In the genomic region with DNA sequence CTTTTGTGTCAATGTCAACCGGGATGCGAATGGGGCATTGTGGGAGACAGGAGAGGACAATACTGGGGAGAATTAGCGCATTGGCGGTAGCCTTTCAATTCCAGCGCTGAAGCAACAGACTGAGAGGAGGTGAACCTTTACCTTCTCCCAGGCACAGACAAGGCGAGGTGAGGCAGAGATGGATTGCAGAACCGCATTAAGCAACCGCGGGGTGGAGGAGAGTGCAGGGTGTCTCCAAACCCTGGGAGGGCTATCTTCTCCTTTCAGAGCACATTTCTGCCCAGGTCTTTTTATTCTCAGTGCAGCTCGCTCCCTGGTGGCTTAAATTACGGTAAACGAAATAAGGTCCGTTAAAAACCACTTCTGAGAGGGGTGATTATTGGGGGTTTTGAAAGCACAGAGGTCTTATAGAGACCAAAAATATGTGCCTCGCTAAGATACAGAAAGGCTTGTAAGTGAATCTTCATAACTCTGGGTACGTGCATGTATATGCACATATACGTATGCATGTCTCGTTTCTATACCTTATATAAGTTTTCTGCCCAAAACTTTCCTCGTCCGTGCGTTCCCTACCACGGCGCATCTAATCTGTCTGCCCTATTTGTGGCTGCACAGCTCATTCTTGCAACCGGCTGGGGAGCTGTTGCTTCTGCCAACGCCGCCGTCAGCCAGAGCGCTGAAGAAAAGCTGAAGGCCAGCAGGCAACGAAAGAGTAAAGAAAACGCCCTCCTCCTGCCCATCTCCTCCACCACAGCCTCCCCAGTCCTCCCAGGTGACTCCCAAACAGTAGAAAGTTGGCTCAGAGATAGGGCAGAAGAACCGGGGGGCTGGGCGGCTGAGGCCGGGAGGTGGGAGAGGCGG, we compare ENCODE assay signal across 9 cellular contexts. TPM values are rescaled to one million over a fixed set of nuclear protein-coding genes. Genes with fewer than 3 reads are reported as not detected.
DNase-seq lines count a peak whose midpoint lies in the region; ATAC-seq and TF ChIP-seq lines count a peak whose summit lies in the region.
"Had no signal": no experiment of that assay in that cellular context is flagged by ENCODE, and none has a peak within 500 bp of the region (broad histone marks: within the 10 kb centered on the region; RNA-seq: fewer than 3 reads in every experiment).

No MANE protein-coding gene starts in this region.

- no peaks in the 10 kb centered on the region for H3K36me3 Mint-ChIP-seq in immature natural killer cell

- POLR2A ChIA-PET in GM10248 (lab: Yijun Ruan, JAX) = no interaction called here

- 5 to 6% (median 5%) methylated on average over 33 of the region's 33 CpGs for WGBS in ovary, 3 donors

- intact Hi-C loops in ovary (cut with DNase I) = no loop called here

- ATAC-seq in GM21528 (IDR thresholded peaks at IDR 0.05; ENCODE audit: low FRiP score, unreplicated experiment) (no peak), GM21367 (IDR thresholded peaks at IDR 0.05; ENCODE audit: unreplicated experiment) (no peak), HG03280 (IDR thresholded peaks at IDR 0.05; ENCODE audit: unreplicated experiment) (no peak)

- H3K27me3 Mint-ChIP-seq in immature natural killer cell (ENCODE audit: low read depth in 3 of 3) = peaks cover 2 to 13% (median 10%) of the 10 kb centered on the region in 3 donors

- H3K4me3 ChIP-seq in fibroblast of pulmonary artery (replicated peaks; ENCODE audit: low read depth, low read length) = no peak overlapping the region
- H3K4me3 ChIP-seq in ovary = peak overlapping the region; percentile 36

- no peak for TF ChIP-seq POLR2A in ovary (IDR thresholded peaks at IDR 0.05)

- H3K4me1 Mint-ChIP-seq in immature natural killer cell = no peaks in the 10 kb centered on the region

- peak; percentile 12 for DNase-seq in GM10248 (ENCODE audit: extremely low spot score)
- peak; percentile 15 for DNase-seq in NCI-H460 (ENCODE audit: extremely low read depth, low read depth)
- DNase-seq in fibroblast of pulmonary artery (ENCODE audit: low read depth) = peak; percentile 2
- peak in 2 of 5 donors; percentile 25 to 29 for DNase-seq in ovary
- no peak for DNase-seq in immature natural killer cell

- no peak for TF ChIP-seq EP300 in ovary (IDR thresholded peaks at IDR 0.05)

- no peaks in the 10 kb centered on the region for H3K4me1 ChIP-seq in ovary (ENCODE audit: insufficient read depth)

- no peak overlapping the region for H3K27ac ChIP-seq in ovary

- H3K36me3 ChIP-seq in ovary = no peaks in the 10 kb centered on the region

- H3K4me3 Mint-ChIP-seq in immature natural killer cell = no peak overlapping the region

- no peaks in the 10 kb centered on the region for H3K9me3 ChIP-seq in ovary

- CTCF ChIA-PET in GM10248 (lab: Yijun Ruan, JAX) = no interaction called here

- H3K9me3 Mint-ChIP-seq in immature natural killer cell = peaks cover 0 to 37% (median 8%) of the 10 kb centered on the region in 6 donors

- no peaks in the 10 kb centered on the region for H3K27me3 ChIP-seq in ovary

- TF ChIP-seq CTCF in GM10248 (IDR thresholded peaks at IDR 0.05; ENCODE audit: control extremely low read depth, extremely low read depth, low read depth, missing control alignments) (no peak), fibroblast of pulmonary artery (IDR thresholded peaks at IDR 0.05; ENCODE audit: low read length, missing control alignments) (no peak), ovary (IDR thresholded peaks at IDR 0.05) (no peak)

- H3K27ac Mint-ChIP-seq in immature natural killer cell = no peak overlapping the region

RNA-seq across cellular contexts. Expression of a gene that starts 0.9 kb away (rescaled TPM):
- not detected in 2 replicates for total RNA-seq in NCI-H460 (2014; rRNA removed; shearing (Covaris generic))
- not detected in 2 replicates for polyA plus RNA-seq in NCI-H460 (2014; cell fraction: nucleus; rRNA removed)
- under 1 TPM in 3 of 7 donors, not detected in 4; 0.08 to 0.28 (median 0.25) TPM for total RNA-seq in ovary
- not detected for polyA plus RNA-seq in ovary
- not detected for polyA plus RNA-seq in immature natural killer cell
- total RNA-seq: bronchial epithelial cell had no signal

RNA-seq across cellular contexts. Expression of a gene that starts 37.0 kb away (rescaled TPM):
- total RNA-seq in NCI-H460 (2014; rRNA removed; shearing (Covaris generic)) = not detected in 2 replicates
- polyA plus RNA-seq in NCI-H460 (2014; cell fraction: nucleus; rRNA removed) = not detected in 2 replicates
- not detected for total RNA-seq in ovary
- polyA plus RNA-seq in ovary = not detected
- not detected for polyA plus RNA-seq in immature natural killer cell
- total RNA-seq: bronchial epithelial cell had no signal

Comparison
In these comparisons a context has a peak if more than half of its experiments do, and no peak if none do; other contexts are left out.
1. DNase-seq: peak in GM10248 (single experiment), NCI-H460 (single experiment) and fibroblast of pulmonary artery (single experiment); none in immature natural killer cell (0 of 3).